In the genomic region with DNA sequence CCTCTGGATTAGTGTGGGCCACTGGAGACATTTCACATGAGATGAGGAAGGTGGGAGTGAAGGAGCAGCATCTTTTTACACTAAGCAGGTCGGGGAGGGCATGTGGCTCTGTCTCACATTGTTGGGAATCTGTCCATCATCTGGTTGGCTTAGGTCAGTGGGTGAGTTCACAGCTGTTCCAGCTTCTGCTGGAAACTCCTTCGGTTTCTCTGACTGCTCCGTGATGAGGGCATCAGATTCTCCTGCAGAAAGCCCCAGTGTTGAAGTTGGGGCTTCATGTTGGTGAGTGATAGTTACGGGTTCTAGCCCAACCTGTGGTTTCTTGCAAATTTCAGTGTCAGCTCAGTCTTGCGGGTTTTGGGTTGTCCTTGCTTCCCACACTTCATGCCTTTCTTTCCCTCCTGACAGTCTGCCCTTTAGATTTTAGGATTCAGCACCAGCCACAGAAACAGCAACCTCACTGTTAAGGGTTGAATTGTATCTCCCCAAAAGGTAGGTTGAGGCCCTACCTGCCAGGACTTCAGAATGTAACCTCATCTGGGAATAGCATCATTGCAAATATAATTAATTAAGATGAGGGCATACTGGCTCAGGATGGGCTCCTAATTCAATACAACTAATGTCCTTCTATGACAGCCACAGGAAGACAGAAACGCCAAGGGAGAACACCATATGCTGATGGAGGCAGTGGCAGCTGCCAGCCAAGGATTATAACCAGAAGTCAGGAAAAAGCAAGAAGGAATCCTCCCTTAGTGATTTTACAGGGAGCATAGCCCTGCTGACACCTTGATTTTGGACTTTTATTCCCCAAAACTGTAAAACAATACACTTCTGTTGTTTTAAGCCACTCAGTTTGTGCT, we compare ENCODE assay signal across 15 cellular contexts. TPM values are rescaled to one million over a fixed set of nuclear protein-coding genes. Genes with fewer than 3 reads are reported as not detected.
A peak's percentile ranks its signal among the peaks of the same experiment; 100 is the strongest.
DNase-seq lines count a peak whose midpoint lies in the region; ATAC-seq, FAIRE-seq and TF ChIP-seq lines count a peak whose summit lies in the region.
"Had no signal": no experiment of that assay in that cellular context is flagged by ENCODE, and none has a peak within 500 bp of the region (broad histone marks: within the 10 kb centered on the region; RNA-seq: fewer than 3 reads in every experiment).

No MANE protein-coding gene starts in this region.

- H3K4me1 ChIP-seq in IMR-90 (ENCODE audit: control insufficient read depth, insufficient read depth, low read length): peaks cover 2% of the 10 kb centered on the region
- H3K4me1 ChIP-seq in neuronal stem cell (ENCODE audit: control insufficient read depth in 2 of 2, insufficient read depth in 1 of 2, low read depth in 1 of 2, low read length in 2 of 2): peaks cover 5 to 14% of the 10 kb centered on the region in 2 donors
- H3K4me1 ChIP-seq in esophagus muscularis mucosa: peaks cover 0 to 39% (median 7%) of the 10 kb centered on the region in 4 donors
- H3K4me1 ChIP-seq: Peyer's patch had no signal

- H3K27me3 Mint-ChIP-seq in brain: no peaks in the 10 kb centered on the region

- no peaks in the 10 kb centered on the region for H4K20me1 ChIP-seq in IMR-90 (ENCODE audit: insufficient read depth, low read length)

- H3K56ac ChIP-seq in IMR-90 (ENCODE audit: extremely low read depth, insufficient read depth, low read length): no peak overlapping the region

- H3K36me3 Mint-ChIP-seq in brain: no peaks in the 10 kb centered on the region
- H3K36me3 Mint-ChIP-seq: CD8-positive, alpha-beta T cell had no signal

- H3K14ac ChIP-seq in IMR-90 (replicated peaks; ENCODE audit: low read depth, low read length): no peak overlapping the region
- peak overlapping the region; percentile 32 for H3K14ac ChIP-seq in neuronal stem cell (ENCODE audit: low read length)

- H3K36me3 ChIP-seq in IMR-90 (ENCODE audit: control insufficient read depth, insufficient read depth, low read length): no peaks in the 10 kb centered on the region
- no peaks in the 10 kb centered on the region for H3K36me3 ChIP-seq in neuronal stem cell (replicated peaks in 1 of 2; ENCODE audit: control insufficient read depth in 2 of 2, insufficient read depth in 2 of 2, low read length in 2 of 2)
- no peaks in the 10 kb centered on the region for H3K36me3 ChIP-seq in esophagus muscularis mucosa
- H3K36me3 ChIP-seq: Peyer's patch had no signal

- H2BK15ac ChIP-seq in IMR-90 (ENCODE audit: low read depth, low read length) (no peak overlapping the region), neuronal stem cell (ENCODE audit: low read length) (no peak overlapping the region)

- no peak overlapping the region for H2BK5ac ChIP-seq in IMR-90 (ENCODE audit: low read depth, low read length, poor library complexity, severe bottlenecking)
- no peak overlapping the region for H2BK5ac ChIP-seq in neuronal stem cell (ENCODE audit: low read length)

- no peak for TF ChIP-seq RAD21 in IMR-90 (IDR thresholded peaks at IDR 0.05; ENCODE audit: low read length)

- no peak overlapping the region for H3K4me3 Mint-ChIP-seq in brain
- H3K4me3 Mint-ChIP-seq: CD8-positive, alpha-beta T cell had no signal

- no peak overlapping the region for H4K8ac ChIP-seq in IMR-90 (ENCODE audit: low read depth in 2 of 2, low read length in 2 of 2)
- H4K8ac ChIP-seq in neuronal stem cell (ENCODE audit: low read depth, low read length): no peak overlapping the region

- intact Hi-C loops in IMR-90 (cut with micrococcal nuclease) (no loop called here), esophagus muscularis mucosa (cut with DNase I) (no loop called here)

- no peak for FAIRE-seq in urothelium cell line (lab: Jason Lieb, UNC)
- FAIRE-seq: H1 had no signal

- DNase-seq in DMS 273 treated with DMSO at 0.1 percent for 48 hours (lab: John Stamatoyannopoulos, UW) (peak; percentile 27), IMR-90 (no peak), neuronal stem cell (ENCODE audit: low spot score) (no peak), HEK293T (ENCODE audit: extremely low spot score) (no peak), esophagus muscularis mucosa (ENCODE audit: extremely low spot score) (no peak), urothelium cell line (ENCODE audit: low spot score) (no peak)
- DNase-seq: CD8-positive, alpha-beta T cell; NCI-H1417; NCI-H2029 treated with DMSO at 0.1 percent for 48 hours; NCI-H748 treated with DMSO at 0.1 percent for 48 hours; Peyer's patch; Right ventricle myocardium superior had no signal

- no peak for TF ChIP-seq EP300 in esophagus muscularis mucosa (IDR thresholded peaks at IDR 0.05)

- ATAC-seq in IMR-90 (ENCODE audit: low read depth): no peak
- ATAC-seq: CD8-positive, alpha-beta T cell had no signal

- H3K23ac ChIP-seq in IMR-90 (ENCODE audit: low read depth, low read length) (no peak overlapping the region), neuronal stem cell (ENCODE audit: low read depth, low read length, poor library complexity) (no peak overlapping the region)

- H4K91ac ChIP-seq in IMR-90 (ENCODE audit: insufficient read depth, low read depth, low read length): no peak overlapping the region
- no peak overlapping the region for H4K91ac ChIP-seq in neuronal stem cell (ENCODE audit: low read depth, low read length, poor library complexity)

- H3K27me3 ChIP-seq in IMR-90 (ENCODE audit: control insufficient read depth, insufficient read depth, low read length) (no peaks in the 10 kb centered on the region; the same call in 1 of the 2 replicates), neuronal stem cell (ENCODE audit: control insufficient read depth in 3 of 3, insufficient read depth in 3 of 3, low read depth in 1 of 3, low read length in 3 of 3) (peaks cover 0 to 2% (median 0%) of the 10 kb centered on the region in 3 experiments), esophagus muscularis mucosa (no peaks in the 10 kb centered on the region)
- H3K27me3 ChIP-seq: Peyer's patch had no signal

- H2AK9ac ChIP-seq in IMR-90 (replicated peaks; ENCODE audit: low read depth, low read length, poor library complexity): no peak overlapping the region

- H3K9me1 ChIP-seq in IMR-90 (ENCODE audit: insufficient read depth, low read length): peaks cover 5% of the 10 kb centered on the region; the same call in 1 of the 2 replicates

- dilution Hi-C loops in IMR-90 (cut with HindIII; ENCODE audit: low sequenced_read_pairs, unreplicated experiment): no loop called here

- POLR2A ChIA-PET in IMR-90 (lab: Charles Lee; ENCODE audit: unreplicated experiment): no interaction called here
- POLR2A ChIA-PET in HEK293T (lab: Yijun Ruan, JAX): no interaction called here

- CTCF ChIA-PET in IMR-90 (lab: Yijun Ruan, JAX) (interaction anchor here (0.9 kb wide), 1 partner anchor 9 kb away, joined by 3 read pairs; no protein-coding TSS in a partner anchor), HEK293T (lab: Yijun Ruan, JAX) (no interaction called here)

- H3K4ac ChIP-seq in IMR-90 (ENCODE audit: low read depth, low read length) (0 out of 2 replicates have a peak overlapping the region, but pooled peaks have one; percentile 10), neuronal stem cell (ENCODE audit: low read length) (no peak overlapping the region)

- TF ChIP-seq POLR2A in IMR-90 (IDR thresholded peaks at IDR 0.05; ENCODE audit: low read depth, low read length): no peak
- TF ChIP-seq POLR2A in esophagus muscularis mucosa (IDR thresholded peaks at IDR 0.05; ENCODE audit: low read depth): no peak

- WGBS in IMR-90 (ENCODE audit: extremely low coverage in 2 of 2, insufficient read length in 1 of 2), 2 experiments: 93% methylated on average over 3 of the region's 6 CpGs; no CpG with 5 or more reads in 1 of the 2 experiments
- WGBS in neuronal stem cell (ENCODE audit: extremely low coverage in 2 of 2, insufficient read length in 2 of 2, insufficient replicate concordance in 1 of 2), 2 donors: no CpG with 5 or more reads among the region's 6 CpGs
- 76% methylated on average over 6 of the region's 6 CpGs for WGBS in esophagus muscularis mucosa

- no peak overlapping the region for H2BK12ac ChIP-seq in neuronal stem cell (ENCODE audit: low read length)

- in situ Hi-C loops in IMR-90 (cut with MboI; ENCODE audit: low sequenced_read_pairs): no loop called here

- H3K79me1 ChIP-seq in IMR-90 (ENCODE audit: low read depth in 1 of 2, low read length in 2 of 2) (no peaks in the 10 kb centered on the region), neuronal stem cell (ENCODE audit: low read depth, low read length) (no peaks in the 10 kb centered on the region)

- H3K9me3 Mint-ChIP-seq in brain: peaks cover 0 to 3% (median 0%) of the 10 kb centered on the region in 5 experiments
- H3K9me3 Mint-ChIP-seq: CD8-positive, alpha-beta T cell had no signal

- H3K9me3 ChIP-seq in IMR-90 (ENCODE audit: control insufficient read depth, insufficient read depth, low read length) (no peaks in the 10 kb centered on the region), neuronal stem cell (replicated peaks in 1 of 2; ENCODE audit: control insufficient read depth in 2 of 2, insufficient read depth in 1 of 2, low read depth in 1 of 2, low read length in 2 of 2) (no peaks in the 10 kb centered on the region), esophagus muscularis mucosa (no peaks in the 10 kb centered on the region)
- H3K9me3 ChIP-seq: Peyer's patch had no signal

- H3K4me2 ChIP-seq in IMR-90 (ENCODE audit: low read depth, low read length) (no peak overlapping the region), neuronal stem cell (ENCODE audit: insufficient read depth, low read length, poor library complexity, severe bottlenecking) (no peak overlapping the region)
- H3K4me2 ChIP-seq: KMS-11 had no signal

- no peak overlapping the region for H3K4me3 ChIP-seq in IMR-90 (ENCODE audit: insufficient read depth, low read depth, low read length)
- H3K4me3 ChIP-seq in neuronal stem cell (ENCODE audit: low read length in 2 of 2): no peak overlapping the region
- H3K4me3 ChIP-seq in esophagus muscularis mucosa: no peak overlapping the region
- H3K4me3 ChIP-seq: Peyer's patch had no signal

- peak overlapping the region in 4 of 5 experiments; percentile 16 to 54 (median 35) for H3K27ac Mint-ChIP-seq in brain
- H3K27ac Mint-ChIP-seq: CD8-positive, alpha-beta T cell had no signal

- no TSS peak for BruUV-seq in IMR-90 (replicated peaks; lab: Mats Ljungman, UMichigan)

- H4K5ac ChIP-seq in IMR-90 (ENCODE audit: low read depth, low read length): no peak overlapping the region

- TF ChIP-seq CTCF in IMR-90 (conservative IDR thresholded peaks at IDR 0.05; ENCODE audit: low read depth, low read length) (no peak), brain (conservative IDR thresholded peaks at IDR 0.05) (no peak), esophagus muscularis mucosa (IDR thresholded peaks at IDR 0.05) (no peak)

- H2BK20ac ChIP-seq in IMR-90 (ENCODE audit: low read depth, low read length): no peak overlapping the region

- no peak overlapping the region for H3K9ac ChIP-seq in IMR-90 (ENCODE audit: low read depth, low read length)
- H3K9ac ChIP-seq in neuronal stem cell (ENCODE audit: low read depth, low read length, poor library complexity): no peak overlapping the region
- H3K9ac ChIP-seq: KMS-11 had no signal

- H3K4me1 Mint-ChIP-seq in brain: peaks cover 51% of the 10 kb centered on the region

- H2AFZ ChIP-seq in IMR-90 (replicated peaks; ENCODE audit: low read length, poor library complexity) (no peak overlapping the region), neuronal stem cell (ENCODE audit: low read length) (no peak overlapping the region)

- H2AK5ac ChIP-seq in IMR-90 (ENCODE audit: low read depth, low read length): no peak overlapping the region
- H2AK5ac ChIP-seq in neuronal stem cell (ENCODE audit: low read depth, low read length): no peak overlapping the region

- H2BK120ac ChIP-seq in IMR-90 (ENCODE audit: low read depth, low read length) (no peak overlapping the region), neuronal stem cell (ENCODE audit: low read depth, low read length) (no peak overlapping the region)

- H3K27ac ChIP-seq in IMR-90 (ENCODE audit: insufficient read depth, low read length) (no peak overlapping the region), neuronal stem cell (replicated peaks; ENCODE audit: low read length) (no peak overlapping the region), esophagus muscularis mucosa (replicated peaks in 1 of 4) (no peak overlapping the region)
- H3K27ac ChIP-seq: KMS-11, Peyer's patch had no signal

- no peak overlapping the region for H3K18ac ChIP-seq in IMR-90 (ENCODE audit: low read depth, low read length)
- H3K18ac ChIP-seq in neuronal stem cell (ENCODE audit: low read length): peak overlapping the region; percentile 29

RNA-seq across cellular contexts. Expression of a gene that starts 7.6 kb away (rescaled TPM):
- 0.28 TPM in 1 of 2 replicates, not detected in the other for total RNA-seq in IMR-90 (2012; rRNA removed)
- 0.62 and 0.63 TPM in 2 replicates for polyA plus RNA-seq in IMR-90 (2012; rRNA removed)
- 0.30 and 0.45 TPM in 2 replicates for polyA plus RNA-seq in IMR-90 (2012; cell fraction: cytosol; rRNA removed)
- polyA plus RNA-seq in IMR-90 (2012; cell fraction: nucleus; rRNA removed; ENCODE audit: low replicate concordance): 0.53 TPM in 1 of 2 replicates, not detected in the other
- polyA plus RNA-seq in brain (ENCODE audit: insufficient read depth, low read depth, low replicate concordance): 6.9 TPM
- 0.10 TPM for polyA plus RNA-seq in neuronal stem cell (2013, experiment 1 of 2)
- polyA plus RNA-seq in neuronal stem cell (2013, experiment 2 of 2): not detected
- 10 to 100 TPM; 14.8 to 48.2 (median 17.2) TPM for total RNA-seq in esophagus muscularis mucosa
- total RNA-seq: H1 had no signal
- polyA plus RNA-seq: H1 had no signal

Comparison
In these comparisons a context has a peak if more than half of its experiments do, and no peak if none do; other contexts are left out.
1. RNA of a gene that starts 7.6 kb away (total RNA-seq): 14.8 to 48.2 TPM in esophagus muscularis mucosa; 0.28 TPM in IMR-90; every median in the first group is over 10 times any median in the second.